ENCODE assay signal across 1 cellular context in the genomic region with DNA sequence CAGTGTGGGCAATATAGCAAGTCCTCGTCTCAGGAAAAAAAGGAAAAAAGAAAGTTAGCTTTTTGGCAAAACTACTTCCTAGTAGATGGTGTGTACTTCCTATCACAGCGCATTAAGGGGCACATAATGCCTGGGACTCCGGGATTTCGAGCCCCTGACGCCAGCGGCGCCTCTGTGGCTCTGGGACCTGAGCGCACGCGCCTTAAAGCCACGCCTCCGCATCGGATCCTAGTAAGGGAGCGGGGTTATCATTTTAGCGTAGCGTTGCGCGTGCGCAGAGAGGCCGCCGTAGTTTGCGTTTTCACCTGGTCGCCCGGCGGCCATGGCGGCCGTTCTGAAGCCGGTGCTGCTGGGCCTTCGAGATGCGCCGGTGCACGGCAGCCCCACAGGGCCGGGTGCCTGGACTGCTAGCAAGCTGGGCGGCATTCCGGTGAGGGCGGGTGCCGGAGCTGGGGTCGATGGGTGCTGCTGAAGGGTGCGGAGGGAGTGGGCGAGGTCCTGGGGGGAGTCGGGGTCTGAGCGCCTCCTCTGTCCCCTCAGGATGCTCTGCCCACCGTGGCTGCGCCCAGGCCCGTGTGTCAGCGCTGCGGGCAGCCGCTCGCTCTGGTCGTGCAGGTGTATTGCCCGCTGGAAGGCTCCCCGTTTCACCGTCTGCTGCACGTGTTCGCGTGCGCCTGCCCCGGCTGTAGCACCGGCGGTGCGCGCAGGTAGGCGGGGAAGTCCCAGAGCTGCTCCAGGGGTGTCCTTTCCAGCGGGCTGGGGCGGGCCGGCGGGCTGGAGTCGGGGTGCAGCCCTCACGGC.
TF ChIP-seq lines count a peak whose summit lies in the region.

A gene with protein sequence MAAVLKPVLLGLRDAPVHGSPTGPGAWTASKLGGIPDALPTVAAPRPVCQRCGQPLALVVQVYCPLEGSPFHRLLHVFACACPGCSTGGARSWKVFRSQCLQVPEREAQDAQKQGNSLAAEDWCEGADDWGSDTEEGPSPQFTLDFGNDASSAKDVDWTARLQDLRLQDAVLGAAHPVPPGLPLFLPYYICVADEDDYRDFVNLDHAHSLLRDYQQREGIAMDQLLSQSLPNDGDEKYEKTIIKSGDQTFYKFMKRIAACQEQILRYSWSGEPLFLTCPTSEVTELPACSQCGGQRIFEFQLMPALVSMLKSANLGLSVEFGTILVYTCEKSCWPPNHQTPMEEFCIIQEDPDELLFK (plus strand): TSS at position 291 of the 801 bp plus-strand sequence. CDS start 32 bp downstream, at position 323.

TF ChIP-seq in GM12878, 131 proteins besides CTCF, POLR2A, EP300 and RAD21 (continued from another document and continues in another):
- TF ChIP-seq ASH2L (IDR thresholded peaks at IDR 0.05; ENCODE audit: borderline replicate concordance, low read depth): peak; percentile 84; the same call in 1 of the 2 replicates
- TF ChIP-seq BACH1 (IDR thresholded peaks at IDR 0.05; ENCODE audit: borderline replicate concordance): 0 out of 2 replicates have a peak, but pooled peaks have one; percentile 36
- no peak for TF ChIP-seq WRNIP1 (IDR thresholded peaks at IDR 0.05; ENCODE audit: borderline replicate concordance, low read depth, low read length)
- no peak for TF ChIP-seq PBX3 (IDR thresholded peaks at IDR 0.05; ENCODE audit: insufficient replicate concordance, low read depth, low read length)
- no peak for TF ChIP-seq CHD1 (IDR thresholded peaks at IDR 0.05; ENCODE audit: low read depth, low read length)
- no peak for TF ChIP-seq EZH2 (IDR thresholded peaks at IDR 0.05; ENCODE audit: borderline replicate concordance, control insufficient read depth, low read depth, low read length)
- no peak for TF ChIP-seq TCF7 (IDR thresholded peaks at IDR 0.05; ENCODE audit: borderline replicate concordance)
- TF ChIP-seq, protein P1, sequence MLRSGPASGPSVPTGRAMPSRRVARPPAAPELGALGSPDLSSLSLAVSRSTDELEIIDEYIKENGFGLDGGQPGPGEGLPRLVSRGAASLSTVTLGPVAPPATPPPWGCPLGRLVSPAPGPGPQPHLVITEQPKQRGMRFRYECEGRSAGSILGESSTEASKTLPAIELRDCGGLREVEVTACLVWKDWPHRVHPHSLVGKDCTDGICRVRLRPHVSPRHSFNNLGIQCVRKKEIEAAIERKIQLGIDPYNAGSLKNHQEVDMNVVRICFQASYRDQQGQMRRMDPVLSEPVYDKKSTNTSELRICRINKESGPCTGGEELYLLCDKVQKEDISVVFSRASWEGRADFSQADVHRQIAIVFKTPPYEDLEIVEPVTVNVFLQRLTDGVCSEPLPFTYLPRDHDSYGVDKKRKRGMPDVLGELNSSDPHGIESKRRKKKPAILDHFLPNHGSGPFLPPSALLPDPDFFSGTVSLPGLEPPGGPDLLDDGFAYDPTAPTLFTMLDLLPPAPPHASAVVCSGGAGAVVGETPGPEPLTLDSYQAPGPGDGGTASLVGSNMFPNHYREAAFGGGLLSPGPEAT (IDR thresholded peaks at IDR 0.05; ENCODE audit: low read depth): no peak
- TF ChIP-seq CBX5 (IDR thresholded peaks at IDR 0.05; ENCODE audit: low read depth): no peak
- no peak; the same call in 1 of the 2 replicates for TF ChIP-seq ZNF207 (IDR thresholded peaks at IDR 0.05; ENCODE audit: borderline replicate concordance)
- no peak; the same call in 1 of the 2 replicates for TF ChIP-seq SMAD5 (IDR thresholded peaks at IDR 0.05; ENCODE audit: low read depth)
- no peak for TF ChIP-seq BRCA1 (IDR thresholded peaks at IDR 0.05; ENCODE audit: low read depth, low read length)
- no peak for TF ChIP-seq CREM (IDR thresholded peaks at IDR 0.05; ENCODE audit: low read depth)
- no peak for TF ChIP-seq MAX (IDR thresholded peaks at IDR 0.05; ENCODE audit: low read depth, low read length)
- TF ChIP-seq RUNX3 (IDR thresholded peaks at IDR 0.05; ENCODE audit: low read length): no peak
- no peak for TF ChIP-seq NR2C2 (IDR thresholded peaks at IDR 0.05; ENCODE audit: borderline replicate concordance, control insufficient read depth, insufficient read length, low read depth)
- TF ChIP-seq TCF3 (IDR thresholded peaks at IDR 0.05; ENCODE audit: borderline replicate concordance, insufficient read depth, low read depth, low read length): peak; percentile 59; the same call in 1 of the 2 replicates
- no peak for TF ChIP-seq CBX3 (IDR thresholded peaks at IDR 0.05; ENCODE audit: borderline replicate concordance, low read depth)
- TF ChIP-seq, protein P2, sequence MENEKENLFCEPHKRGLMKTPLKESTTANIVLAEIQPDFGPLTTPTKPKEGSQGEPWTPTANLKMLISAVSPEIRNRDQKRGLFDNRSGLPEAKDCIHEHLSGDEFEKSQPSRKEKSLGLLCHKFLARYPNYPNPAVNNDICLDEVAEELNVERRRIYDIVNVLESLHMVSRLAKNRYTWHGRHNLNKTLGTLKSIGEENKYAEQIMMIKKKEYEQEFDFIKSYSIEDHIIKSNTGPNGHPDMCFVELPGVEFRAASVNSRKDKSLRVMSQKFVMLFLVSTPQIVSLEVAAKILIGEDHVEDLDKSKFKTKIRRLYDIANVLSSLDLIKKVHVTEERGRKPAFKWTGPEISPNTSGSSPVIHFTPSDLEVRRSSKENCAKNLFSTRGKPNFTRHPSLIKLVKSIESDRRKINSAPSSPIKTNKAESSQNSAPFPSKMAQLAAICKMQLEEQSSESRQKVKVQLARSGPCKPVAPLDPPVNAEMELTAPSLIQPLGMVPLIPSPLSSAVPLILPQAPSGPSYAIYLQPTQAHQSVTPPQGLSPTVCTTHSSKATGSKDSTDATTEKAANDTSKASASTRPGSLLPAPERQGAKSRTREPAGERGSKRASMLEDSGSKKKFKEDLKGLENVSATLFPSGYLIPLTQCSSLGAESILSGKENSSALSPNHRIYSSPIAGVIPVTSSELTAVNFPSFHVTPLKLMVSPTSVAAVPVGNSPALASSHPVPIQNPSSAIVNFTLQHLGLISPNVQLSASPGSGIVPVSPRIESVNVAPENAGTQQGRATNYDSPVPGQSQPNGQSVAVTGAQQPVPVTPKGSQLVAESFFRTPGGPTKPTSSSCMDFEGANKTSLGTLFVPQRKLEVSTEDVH (IDR thresholded peaks at IDR 0.05; ENCODE audit: low read depth, partially characterized antibody): peak; percentile 34
- TF ChIP-seq, protein P3, sequence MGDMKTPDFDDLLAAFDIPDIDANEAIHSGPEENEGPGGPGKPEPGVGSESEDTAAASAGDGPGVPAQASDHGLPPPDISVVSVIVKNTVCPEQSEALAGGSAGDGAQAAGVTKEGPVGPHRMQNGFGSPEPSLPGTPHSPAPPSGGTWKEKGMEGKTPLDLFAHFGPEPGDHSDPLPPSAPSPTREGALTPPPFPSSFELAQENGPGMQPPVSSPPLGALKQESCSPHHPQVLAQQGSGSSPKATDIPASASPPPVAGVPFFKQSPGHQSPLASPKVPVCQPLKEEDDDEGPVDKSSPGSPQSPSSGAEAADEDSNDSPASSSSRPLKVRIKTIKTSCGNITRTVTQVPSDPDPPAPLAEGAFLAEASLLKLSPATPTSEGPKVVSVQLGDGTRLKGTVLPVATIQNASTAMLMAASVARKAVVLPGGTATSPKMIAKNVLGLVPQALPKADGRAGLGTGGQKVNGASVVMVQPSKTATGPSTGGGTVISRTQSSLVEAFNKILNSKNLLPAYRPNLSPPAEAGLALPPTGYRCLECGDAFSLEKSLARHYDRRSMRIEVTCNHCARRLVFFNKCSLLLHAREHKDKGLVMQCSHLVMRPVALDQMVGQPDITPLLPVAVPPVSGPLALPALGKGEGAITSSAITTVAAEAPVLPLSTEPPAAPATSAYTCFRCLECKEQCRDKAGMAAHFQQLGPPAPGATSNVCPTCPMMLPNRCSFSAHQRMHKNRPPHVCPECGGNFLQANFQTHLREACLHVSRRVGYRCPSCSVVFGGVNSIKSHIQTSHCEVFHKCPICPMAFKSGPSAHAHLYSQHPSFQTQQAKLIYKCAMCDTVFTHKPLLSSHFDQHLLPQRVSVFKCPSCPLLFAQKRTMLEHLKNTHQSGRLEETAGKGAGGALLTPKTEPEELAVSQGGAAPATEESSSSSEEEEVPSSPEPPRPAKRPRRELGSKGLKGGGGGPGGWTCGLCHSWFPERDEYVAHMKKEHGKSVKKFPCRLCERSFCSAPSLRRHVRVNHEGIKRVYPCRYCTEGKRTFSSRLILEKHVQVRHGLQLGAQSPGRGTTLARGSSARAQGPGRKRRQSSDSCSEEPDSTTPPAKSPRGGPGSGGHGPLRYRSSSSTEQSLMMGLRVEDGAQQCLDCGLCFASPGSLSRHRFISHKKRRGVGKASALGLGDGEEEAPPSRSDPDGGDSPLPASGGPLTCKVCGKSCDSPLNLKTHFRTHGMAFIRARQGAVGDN (IDR thresholded peaks at IDR 0.05): peak; percentile 43; the same call in 1 of the 2 replicates
- TF ChIP-seq, protein P4, sequence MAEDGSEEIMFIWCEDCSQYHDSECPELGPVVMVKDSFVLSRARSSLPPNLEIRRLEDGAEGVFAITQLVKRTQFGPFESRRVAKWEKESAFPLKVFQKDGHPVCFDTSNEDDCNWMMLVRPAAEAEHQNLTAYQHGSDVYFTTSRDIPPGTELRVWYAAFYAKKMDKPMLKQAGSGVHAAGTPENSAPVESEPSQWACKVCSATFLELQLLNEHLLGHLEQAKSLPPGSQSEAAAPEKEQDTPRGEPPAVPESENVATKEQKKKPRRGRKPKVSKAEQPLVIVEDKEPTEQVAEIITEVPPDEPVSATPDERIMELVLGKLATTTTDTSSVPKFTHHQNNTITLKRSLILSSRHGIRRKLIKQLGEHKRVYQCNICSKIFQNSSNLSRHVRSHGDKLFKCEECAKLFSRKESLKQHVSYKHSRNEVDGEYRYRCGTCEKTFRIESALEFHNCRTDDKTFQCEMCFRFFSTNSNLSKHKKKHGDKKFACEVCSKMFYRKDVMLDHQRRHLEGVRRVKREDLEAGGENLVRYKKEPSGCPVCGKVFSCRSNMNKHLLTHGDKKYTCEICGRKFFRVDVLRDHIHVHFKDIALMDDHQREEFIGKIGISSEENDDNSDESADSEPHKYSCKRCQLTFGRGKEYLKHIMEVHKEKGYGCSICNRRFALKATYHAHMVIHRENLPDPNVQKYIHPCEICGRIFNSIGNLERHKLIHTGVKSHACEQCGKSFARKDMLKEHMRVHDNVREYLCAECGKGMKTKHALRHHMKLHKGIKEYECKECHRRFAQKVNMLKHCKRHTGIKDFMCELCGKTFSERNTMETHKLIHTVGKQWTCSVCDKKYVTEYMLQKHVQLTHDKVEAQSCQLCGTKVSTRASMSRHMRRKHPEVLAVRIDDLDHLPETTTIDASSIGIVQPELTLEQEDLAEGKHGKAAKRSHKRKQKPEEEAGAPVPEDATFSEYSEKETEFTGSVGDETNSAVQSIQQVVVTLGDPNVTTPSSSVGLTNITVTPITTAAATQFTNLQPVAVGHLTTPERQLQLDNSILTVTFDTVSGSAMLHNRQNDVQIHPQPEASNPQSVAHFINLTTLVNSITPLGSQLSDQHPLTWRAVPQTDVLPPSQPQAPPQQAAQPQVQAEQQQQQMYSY (CRISPR knock-in tag; IDR thresholded peaks at IDR 0.05): no peak
- no peak; the same call in 1 of the 2 replicates for TF ChIP-seq ELK1 (IDR thresholded peaks at IDR 0.05; ENCODE audit: low read depth, low read length)
- no peak for TF ChIP-seq NFXL1 (IDR thresholded peaks at IDR 0.05; ENCODE audit: borderline replicate concordance)
- TF ChIP-seq LARP7 (IDR thresholded peaks at IDR 0.05): peak; percentile 83
- TF ChIP-seq E4F1 (IDR thresholded peaks at IDR 0.05; ENCODE audit: borderline replicate concordance, partially characterized antibody): no peak
- 0 out of 4 replicates have a peak, but pooled peaks of 1 of the 2 experiments have one; percentile 7 for TF ChIP-seq SRF (IDR thresholded peaks at IDR 0.05; ENCODE audit: low read depth in 2 of 2, low read length in 2 of 2)
- 0 out of 2 replicates have a peak, but pooled peaks have one; percentile 41 for TF ChIP-seq DPF2 (IDR thresholded peaks at IDR 0.05)
- peak; percentile 71 to 93 for TF ChIP-seq BHLHE40 (IDR thresholded peaks at IDR 0.05; ENCODE audit: borderline replicate concordance in 1 of 2, low read depth in 2 of 2, low read length in 1 of 2)
- no peak; the same call in 1 of the 2 replicates for TF ChIP-seq RAD51 (IDR thresholded peaks at IDR 0.05)
- TF ChIP-seq ATF3 (IDR thresholded peaks at IDR 0.05; ENCODE audit: borderline replicate concordance, extremely low read depth, low read depth, low read length): no peak
- no peak for TF ChIP-seq SMAD1 (IDR thresholded peaks at IDR 0.05; ENCODE audit: low read depth, partially characterized antibody)
- TF ChIP-seq HDAC6 (IDR thresholded peaks at IDR 0.05; ENCODE audit: unreplicated experiment): no peak
- TF ChIP-seq SMC3 (IDR thresholded peaks at IDR 0.05; ENCODE audit: borderline replicate concordance, low read length): no peak
- TF ChIP-seq ATF7 (IDR thresholded peaks at IDR 0.05; ENCODE audit: low read depth): no peak
